Comparison of ENCODE assay signal across 18 cellular contexts in genomic region chr18:73750052-73750451, GRCh38.
"Had no signal": no experiment of that assay in that cellular context is flagged by ENCODE, and none has a peak within 500 bp of the region (broad histone marks: within the 10 kb centered on the region; RNA-seq: fewer than 3 reads in every experiment).

No MANE protein-coding gene starts in this region.

- H3K27me3 ChIP-seq: SJSA1 had no signal

- ATAC-seq: Right ventricle myocardium inferior had no signal

- FAIRE-seq: RCC 7860 had no signal

- H3K36me3 ChIP-seq: SJSA1 had no signal

- DNase-seq: KBM-7, MV-4-11, NCI-H1048, NCI-H1105, NCI-H1417, NCI-H1436 treated with DMSO at 0.1 percent for 48 hours, NCI-H1694, NCI-H187 treated with DMSO at 0.1 percent for 48 hours, NCI-H2029 treated with DMSO at 0.1 percent for 48 hours, NCI-H2227 treated with DMSO at 0.1 percent for 48 hours, NCI-H524 treated with DMSO at 0.1 percent for 48 hours, NCI-H69, NCI-H774, SIG-M5 had no signal

- H3K27ac ChIP-seq: SJSA1, SK-N-MC had no signal

- H3K4me3 ChIP-seq: SJSA1, SK-N-MC had no signal

- H3K9me3 ChIP-seq: SJSA1 had no signal
